In genomic region chr7:139523199-139523941, GRCh38 we compare ENCODE assay signal across 9 cellular contexts. TPM values are rescaled to one million over a fixed set of nuclear protein-coding genes. Genes with fewer than 3 reads are reported as not detected.
DNase-seq lines count a peak whose midpoint lies in the region; ATAC-seq and TF ChIP-seq lines count a peak whose summit lies in the region.
"Had no signal": no experiment of that assay in that cellular context is flagged by ENCODE, and none has a peak within 500 bp of the region (broad histone marks: within the 10 kb centered on the region; RNA-seq: fewer than 3 reads in every experiment).

TSS of gene CLEC2L (plus strand) at chr7:139523685. CDS start at chr7:139523928, 243 bp downstream.

- CTCF ChIA-PET in A673 (lab: Charles Lee), result no interaction called here

- H3K9ac ChIP-seq in HUES6 (ENCODE audit: low read length), result no peak within 1 kb of the TSS

- TF ChIP-seq CTCF in A673 (conservative IDR thresholded peaks at IDR 0.05; ENCODE audit: low read depth, low read length) (no peak), dorsolateral prefrontal cortex (IDR thresholded peaks at IDR 0.05 in 54 of 56, conservative IDR thresholded peaks at IDR 0.05 in 2 of 56; ENCODE audit: low read depth in 1 of 56, partially characterized antibody in 56 of 56) (no peak), nephron progenitor cell (IDR thresholded peaks at IDR 0.05) (no peak)

- H3K36me3 ChIP-seq in A673 (ENCODE audit: insufficient read depth, low read length, poor library complexity, severe bottlenecking) (no peaks in the 10 kb centered on the region), HUES6 (ENCODE audit: control insufficient read depth, insufficient read depth, low read length) (no peaks in the 10 kb centered on the region)

- H3K36me3 Mint-ChIP-seq in nephron progenitor cell (ENCODE audit: low read depth), result no peaks in the 10 kb centered on the region

- H3K27ac Mint-ChIP-seq in nephron progenitor cell, result no peak within 1 kb of the TSS

- peaks cover 5% of the 10 kb centered on the region for H3K4me1 Mint-ChIP-seq in nephron progenitor cell

- H3K4me3 ChIP-seq in A673 (ENCODE audit: low read depth, low read length, poor library complexity, severe bottlenecking) (no peak within 1 kb of the TSS), HUES6 (ENCODE audit: low read depth, low read length) (peak within 1 kb of the TSS; percentile 64), dorsolateral prefrontal cortex (peak within 1 kb of the TSS in 57 of 59 donors; percentile 13 to 63 (median 47))

- H3K9me3 ChIP-seq in A673 (ENCODE audit: low read depth, low read length, poor library complexity, severe bottlenecking) (no peaks in the 10 kb centered on the region), HUES6 (ENCODE audit: control insufficient read depth, insufficient read depth, low read depth, low read length) (peaks cover 6% of the 10 kb centered on the region; the same call in 1 of the 2 replicates)

- no TSS peak for BruUV-seq in A673 (replicated peaks; lab: Mats Ljungman, UMichigan)

- H3K27ac ChIP-seq in A673 (ENCODE audit: low read depth, low read length, poor library complexity, severe bottlenecking) (no peak within 1 kb of the TSS), HUES6 (ENCODE audit: low read depth, low read length) (no peak within 1 kb of the TSS), dorsolateral prefrontal cortex (peak within 1 kb of the TSS in 1 of 59 donors; percentile 31)

- POLR2A ChIA-PET in A673 (lab: Charles Lee; ENCODE audit: low non-redundant PET), result no interaction called here

- H3K27me3 ChIP-seq in A673 (replicated peaks; ENCODE audit: insufficient read depth, low read depth, low read length, poor library complexity), result peaks cover 40% of the 10 kb centered on the region
- peaks cover 59% of the 10 kb centered on the region for H3K27me3 ChIP-seq in HUES6 (ENCODE audit: control insufficient read depth, insufficient read depth, low read length)
- H3K27me3 ChIP-seq in dorsolateral prefrontal cortex, result peaks cover 0 to 18% (median 5%) of the 10 kb centered on the region in 45 donors

- peak; percentile 18 for DNase-seq in A673 (ENCODE audit: low spot score)
- DNase-seq in dorsolateral prefrontal cortex, result peak in 4 of 10 donors; percentile 5 to 67 (median 60)
- DNase-seq in nephron progenitor cell, result peak; percentile 72
- no peak for DNase-seq in NCI-H1048 (lab: John Stamatoyannopoulos, UW)
- no peak for DNase-seq in amniotic stem cell (lab: John Stamatoyannopoulos, UW)
- DNase-seq: NCI-H446 treated with DMSO at 0.1 percent for 48 hours had no signal

- peaks cover 19% of the 10 kb centered on the region for H3K9me3 Mint-ChIP-seq in nephron progenitor cell

- H3K4me1 ChIP-seq in A673 (ENCODE audit: insufficient read depth, low read length, poor library complexity, severe bottlenecking) (no peaks in the 10 kb centered on the region), HUES6 (ENCODE audit: control insufficient read depth, insufficient read depth, low read length) (no peaks in the 10 kb centered on the region; the same call in 1 of the 2 replicates)

- intact Hi-C loops in A673 (cut with micrococcal nuclease; ENCODE audit: unreplicated experiment), result no loop called here
- intact Hi-C loops in dorsolateral prefrontal cortex (cut with DNase I), result no loop called here

- H3K27me3 Mint-ChIP-seq in nephron progenitor cell (ENCODE audit: low read depth, poor library complexity), result peaks cover 79% of the 10 kb centered on the region

- H3K4me3 Mint-ChIP-seq in nephron progenitor cell, result peak within 1 kb of the TSS; percentile 74

- ATAC-seq in HG03025 (IDR thresholded peaks at IDR 0.05; ENCODE audit: low FRiP score, unreplicated experiment) (no peak), HG03097 (IDR thresholded peaks at IDR 0.05; ENCODE audit: low FRiP score, unreplicated experiment) (no peak)

RNA-seq across cellular contexts. Expression of gene CLEC2L, which starts in this region (rescaled TPM):
- not detected in 2 replicates for total RNA-seq in A673 (2021)
- total RNA-seq in dorsolateral prefrontal cortex, result 10 to 100 TPM in 119 of 120 experiments, 1 to 10 TPM in 1; 9.6 to 68.0 (median 36.9) TPM

Comparison
In these comparisons a context has a peak if more than half of its experiments do, and no peak if none do; other contexts are left out.
1. RNA of gene CLEC2L (total RNA-seq): 9.6 to 68.0 TPM in dorsolateral prefrontal cortex; not detected in A673; every median in the first group is over 10 times any median in the second.
2. Peak in DNase-seq in A673; RNA of the gene not detected or under 1 TPM.